In genomic region chr3:187738089-187738399, GRCh38 we compare ENCODE assay signal across 8 cellular contexts. TPM values are rescaled to one million over a fixed set of nuclear protein-coding genes. Genes with fewer than 3 reads are reported as not detected.
DNase-seq lines count a peak whose midpoint lies in the region; ATAC-seq and TF ChIP-seq lines count a peak whose summit lies in the region.

No MANE protein-coding gene starts in this region.

- CTCF ChIA-PET in activated naive CD4-positive, alpha-beta T cell treated with anti-CD3 and anti-CD28 coated beads, Interleukin-2, amount 10 ng/mL, durations not matched to agents 7 days and 5 days (lab: Charles Lee) = interaction anchor here (0.8 to 5.1 kb wide), 19 partner anchors 8 to 1411 kb away, joined by 3 to 331 read pairs (median 8); no protein-coding TSS in a partner anchor
- CTCF ChIA-PET in MCF 10A (lab: Yijun Ruan, JAX) = interaction anchor here (0.6 to 6.6 kb wide), 20 partner anchors 9 to 1413 kb away, joined by 3 to 240 read pairs (median 3); no protein-coding TSS in a partner anchor

- H3K27me3 ChIP-seq in mesendoderm (ENCODE audit: insufficient read depth, low read length, poor library complexity) = no peaks in the 10 kb centered on the region
- no peaks in the 10 kb centered on the region for H3K27me3 ChIP-seq in upper lobe of right lung

- no peaks in the 10 kb centered on the region for H3K79me2 ChIP-seq in mesendoderm (ENCODE audit: control insufficient read depth, insufficient read depth, low read length)

- peak overlapping the region; percentile 99 for H3K4me3 Mint-ChIP-seq in activated naive CD4-positive, alpha-beta T cell treated with anti-CD3 and anti-CD28 coated beads, Interleukin-2, amount 10 ng/mL, durations not matched to agents 7 days and 5 days
- H3K4me3 Mint-ChIP-seq in MCF 10A (ENCODE audit: unreplicated experiment) = peak overlapping the region; percentile 98

- intact Hi-C loops in MCF 10A (cut with micrococcal nuclease) = no loop called here
- intact Hi-C loops in upper lobe of right lung (cut with DNase I) = no loop called here

- peaks cover 53% of the 10 kb centered on the region for H3K4me1 Mint-ChIP-seq in activated naive CD4-positive, alpha-beta T cell treated with anti-CD3 and anti-CD28 coated beads, Interleukin-2, amount 10 ng/mL, durations not matched to agents 7 days and 5 days
- peaks cover 44% of the 10 kb centered on the region for H3K4me1 Mint-ChIP-seq in MCF 10A (ENCODE audit: insufficient read depth, unreplicated experiment)

- DNase-seq in activated naive CD4-positive, alpha-beta T cell treated with anti-CD3 and anti-CD28 coated beads, Interleukin-2, amount 10 ng/mL, durations not matched to agents 7 days and 5 days = no peak
- DNase-seq in activated naive CD4-positive, alpha-beta T cell treated with Interleukin-2 at 50 U/mL for 16 hours = no peak
- no peak for DNase-seq in MCF 10A (ENCODE audit: unreplicated experiment)
- no peak for DNase-seq in mesendoderm
- no peak for DNase-seq in upper lobe of right lung
- DNase-seq in stimulated activated CD4-positive, alpha-beta T cell treated with anti-CD3 and anti-CD28 coated beads, Interleukin-2, amount 100 ng/mL, for 24 hours = no peak
- no peak for DNase-seq in HCEC 1CT

- no peak overlapping the region for H2BK120ac ChIP-seq in mesendoderm (ENCODE audit: low read depth, low read length)

- POLR2A ChIA-PET in MCF 10A (lab: Yijun Ruan, JAX) = interaction anchor here (0.6 to 7.3 kb wide), 24 partner anchors 9 to 1413 kb away, joined by 3 to 234 read pairs (median 6); partner anchors contain the start of genes BCL6 and LPP

- TSS peak; percentile 35 for BruUV-seq in MCF 10A (replicated peaks; lab: Mats Ljungman, UMichigan)

- H3K27ac ChIP-seq in mesendoderm (ENCODE audit: low read depth, low read length) = peak overlapping the region; percentile 46
- H3K27ac ChIP-seq in upper lobe of right lung = peak overlapping the region; percentile 100

- H3K4me1 ChIP-seq in mesendoderm (ENCODE audit: control insufficient read depth, low read depth, low read length) = peaks cover 14% of the 10 kb centered on the region
- peaks cover 23% of the 10 kb centered on the region for H3K4me1 ChIP-seq in upper lobe of right lung

- TF ChIP-seq CTCF in MCF 10A (IDR thresholded peaks at IDR 0.05; ENCODE audit: unreplicated experiment) (no peak), upper lobe of right lung (IDR thresholded peaks at IDR 0.05) (no peak)

- H3K36me3 Mint-ChIP-seq in activated naive CD4-positive, alpha-beta T cell treated with anti-CD3 and anti-CD28 coated beads, Interleukin-2, amount 10 ng/mL, durations not matched to agents 7 days and 5 days = peaks cover 14% of the 10 kb centered on the region
- H3K36me3 Mint-ChIP-seq in MCF 10A (ENCODE audit: insufficient read depth, unreplicated experiment) = peaks cover 72% of the 10 kb centered on the region

- H4K8ac ChIP-seq in mesendoderm (ENCODE audit: low read depth, low read length) = no peak overlapping the region

- H3K18ac ChIP-seq in mesendoderm (ENCODE audit: low read length) = peak overlapping the region; percentile 0

- H3K79me1 ChIP-seq in mesendoderm (ENCODE audit: low read length) = no peaks in the 10 kb centered on the region

- H2BK15ac ChIP-seq in mesendoderm (replicated peaks; ENCODE audit: low read depth) = no peak overlapping the region

- peak overlapping the region; percentile 100 for H3K27ac Mint-ChIP-seq in activated naive CD4-positive, alpha-beta T cell treated with anti-CD3 and anti-CD28 coated beads, Interleukin-2, amount 10 ng/mL, durations not matched to agents 7 days and 5 days
- peak overlapping the region; percentile 100 for H3K27ac Mint-ChIP-seq in MCF 10A (ENCODE audit: low read depth, unreplicated experiment)

- H3K4ac ChIP-seq in mesendoderm (ENCODE audit: low read depth, low read length) = no peak overlapping the region

- H3K4me2 ChIP-seq in mesendoderm (ENCODE audit: low read length) = peak overlapping the region; percentile 45

- H3K9me3 Mint-ChIP-seq in activated naive CD4-positive, alpha-beta T cell treated with anti-CD3 and anti-CD28 coated beads, Interleukin-2, amount 10 ng/mL, durations not matched to agents 7 days and 5 days = no peaks in the 10 kb centered on the region
- H3K9me3 Mint-ChIP-seq in MCF 10A (ENCODE audit: unreplicated experiment) = no peaks in the 10 kb centered on the region

- peaks cover 7% of the 10 kb centered on the region for H3K27me3 Mint-ChIP-seq in activated naive CD4-positive, alpha-beta T cell treated with anti-CD3 and anti-CD28 coated beads, Interleukin-2, amount 10 ng/mL, durations not matched to agents 7 days and 5 days
- H3K27me3 Mint-ChIP-seq in MCF 10A (ENCODE audit: insufficient read depth, unreplicated experiment) = no peaks in the 10 kb centered on the region

- peak overlapping the region; percentile 89 for H3K56ac ChIP-seq in mesendoderm (ENCODE audit: low read length)

- H3K9me3 ChIP-seq in upper lobe of right lung = no peaks in the 10 kb centered on the region

- H2AK5ac ChIP-seq in mesendoderm (ENCODE audit: low read length) = no peak overlapping the region

- no CpG with 5 or more reads among the region's 10 CpGs for WGBS in mesendoderm (ENCODE audit: extremely low coverage, insufficient coverage, low lambda C conversion rate)

- no peak overlapping the region for H2BK5ac ChIP-seq in mesendoderm (ENCODE audit: low read length)

- H3K4me3 ChIP-seq in mesendoderm (ENCODE audit: low read length) (peak overlapping the region; percentile 14), upper lobe of right lung (peak overlapping the region; percentile 74)

- ATAC-seq in upper lobe of right lung (no peak), GM21576 (IDR thresholded peaks at IDR 0.05; ENCODE audit: unreplicated experiment) (no peak)

- no peak overlapping the region for H4K5ac ChIP-seq in mesendoderm (ENCODE audit: low read length)

- H3K23ac ChIP-seq in mesendoderm (ENCODE audit: low read length) = peak overlapping the region; percentile 9

- peak overlapping the region; percentile 59 for H3K9ac ChIP-seq in mesendoderm (ENCODE audit: low read length)

- H3K36me3 ChIP-seq in mesendoderm (ENCODE audit: control insufficient read depth, insufficient read depth, low read length) = no peaks in the 10 kb centered on the region
- peaks cover 18% of the 10 kb centered on the region for H3K36me3 ChIP-seq in upper lobe of right lung

RNA-seq across cellular contexts. Expression of gene BCL6, which starts 7.2 kb away (rescaled TPM):
- total RNA-seq in MCF 10A (2022) (16.4 and 20.9 TPM in 2 replicates), upper lobe of right lung (106 TPM)
- 1.3 TPM for polyA plus RNA-seq in mesendoderm (2013, experiment 1 of 2)
- 1.4 TPM for polyA plus RNA-seq in mesendoderm (2013, experiment 2 of 2)

RNA-seq across cellular contexts. Expression of gene RTP2, which starts 35.7 kb away (rescaled TPM):
- total RNA-seq in MCF 10A (2022) (not detected in 2 replicates), upper lobe of right lung (not detected)
- polyA plus RNA-seq in mesendoderm (2013, experiment 1 of 2) = not detected
- polyA plus RNA-seq in mesendoderm (2013, experiment 2 of 2) = not detected
